In genomic region chr11:46916669-46917108, GRCh38 we compare ENCODE assay signal across 9 cellular contexts. TPM values are rescaled to one million over a fixed set of nuclear protein-coding genes. Genes with fewer than 3 reads are reported as not detected.
DNase-seq lines count a peak whose midpoint lies in the region; ATAC-seq, FAIRE-seq and TF ChIP-seq lines count a peak whose summit lies in the region.
"Had no signal": no experiment of that assay in that cellular context is flagged by ENCODE, and none has a peak within 500 bp of the region (broad histone marks: within the 10 kb centered on the region; RNA-seq: fewer than 3 reads in every experiment).

No MANE protein-coding gene starts in this region.

- no peak for TF ChIP-seq CTCF in breast epithelium (IDR thresholded peaks at IDR 0.05)

- no peak for ATAC-seq in GM19324 (IDR thresholded peaks at IDR 0.05; ENCODE audit: low FRiP score, unreplicated experiment)

- H3K36me3 ChIP-seq in NT2/D1 (ENCODE audit: insufficient read depth, insufficient read length, low read length) (peaks cover 15% of the 10 kb centered on the region), breast epithelium (no peaks in the 10 kb centered on the region), small intestine (ENCODE audit: control insufficient read depth in 2 of 2, insufficient read depth in 2 of 2, low read length in 2 of 2) (no peaks in the 10 kb centered on the region)

- peak; percentile 21 for DNase-seq in activated naive CD4-positive, alpha-beta T cell treated with Interleukin-2 at 50 U/mL for 16 hours
- no peak for DNase-seq in activated naive CD4-positive, alpha-beta T cell treated with anti-CD3 and anti-CD28 coated beads, Interleukin-2, amount 50 U/mL, for 16 hours
- DNase-seq in NT2/D1 (ENCODE audit: low read depth, low spot score) = peak; percentile 69
- DNase-seq in breast epithelium (ENCODE audit: low spot score in 2 of 2) = peak in 1 of 2 donors; percentile 58
- peak; percentile 80 for DNase-seq in iPS-NIHi11 (ENCODE audit: low spot score)
- peak; percentile 42 for DNase-seq in small intestine
- DNase-seq in NCI-H524 treated with DMSO at 0.1 percent for 48 hours (lab: John Stamatoyannopoulos, UW) = no peak

- peak overlapping the region; percentile 91 for H3K9ac ChIP-seq in NT2/D1 (ENCODE audit: insufficient read length, low read depth)

- H3K27me3 ChIP-seq in NT2/D1 (ENCODE audit: insufficient read depth, insufficient read length) = no peaks in the 10 kb centered on the region
- H3K27me3 ChIP-seq in breast epithelium = no peaks in the 10 kb centered on the region
- H3K27me3 ChIP-seq in small intestine (ENCODE audit: control insufficient read depth in 2 of 2, insufficient read depth in 2 of 2, low read length in 2 of 2) = peaks cover 0 to 5% of the 10 kb centered on the region in 2 donors

- TF ChIP-seq POLR2A in breast epithelium (IDR thresholded peaks at IDR 0.05) = no peak

- no peak for FAIRE-seq in small intestine (lab: Jason Lieb, UNC)
- FAIRE-seq: islet of Langerhans had no signal

- H3K4me3 ChIP-seq in NT2/D1 (ENCODE audit: insufficient read length, low read depth) = peak overlapping the region; percentile 83
- peak overlapping the region; percentile 61 to 83 (median 70) for H3K4me3 ChIP-seq in breast epithelium
- H3K4me3 ChIP-seq in small intestine (ENCODE audit: low read depth in 1 of 2, low read length in 2 of 2) = peak overlapping the region in 1 of 2 donors; percentile 69

- WGBS in small intestine, 3 donors = 1 to 2% (median 1%) methylated on average over 16 of the region's 16 CpGs

- H3K27ac ChIP-seq in breast epithelium = peak overlapping the region; percentile 53 to 63
- peak overlapping the region in 1 of 2 donors; percentile 60 for H3K27ac ChIP-seq in small intestine (ENCODE audit: low read depth in 1 of 2, low read length in 1 of 2)

- H3K4me1 ChIP-seq in NT2/D1 (ENCODE audit: insufficient read depth, insufficient read length) = peaks cover 17% of the 10 kb centered on the region
- no peaks in the 10 kb centered on the region for H3K4me1 ChIP-seq in breast epithelium
- peaks cover 0 to 3% of the 10 kb centered on the region in 2 donors for H3K4me1 ChIP-seq in small intestine (ENCODE audit: control insufficient read depth in 2 of 2, insufficient read depth in 1 of 2, low read depth in 1 of 2, low read length in 1 of 2)

- H3K9me3 ChIP-seq in NT2/D1 (ENCODE audit: insufficient read depth, low read length) (no peaks in the 10 kb centered on the region), breast epithelium (no peaks in the 10 kb centered on the region), small intestine (ENCODE audit: control insufficient read depth, low read depth) (no peaks in the 10 kb centered on the region)

- intact Hi-C loops in breast epithelium (cut with DNase I; ENCODE audit: low total_unique reads) = no loop called here

RNA-seq across cellular contexts. Expression of gene LRP4, which starts 1.7 kb away (rescaled TPM):
- 1 to 10 TPM; 5.2 to 7.5 (median 6.4) TPM for total RNA-seq in breast epithelium
- polyA plus RNA-seq in small intestine = 10 to 100 TPM in 2 of 3 donors, 1 to 10 TPM in 1; 2.2 to 15.2 (median 10.5) TPM

RNA-seq across cellular contexts. Expression of gene CSTPP1, which starts 19.9 kb away (rescaled TPM):
- 10 to 100 TPM; 13.4 to 43.6 (median 30.5) TPM for total RNA-seq in breast epithelium
- 10 to 100 TPM; 15.1 to 22.7 (median 18.3) TPM for polyA plus RNA-seq in small intestine

Comparison
In these comparisons a context has a peak if more than half of its experiments do, and no peak if none do; other contexts are left out.
1. DNase-seq: peak in activated naive CD4-positive, alpha-beta T cell treated with Interleukin-2 at 50 U/mL for 16 hours (single experiment), NT2/D1 (single experiment), iPS-NIHi11 (single experiment) and small intestine (single experiment); none in activated naive CD4-positive, alpha-beta T cell treated with anti-CD3 and anti-CD28 coated beads, Interleukin-2, amount 50 U/mL, for 16 hours (single experiment) and NCI-H524 treated with DMSO at 0.1 percent for 48 hours (single experiment).